1 cellular context compared by ENCODE assay signal in the genomic region with DNA sequence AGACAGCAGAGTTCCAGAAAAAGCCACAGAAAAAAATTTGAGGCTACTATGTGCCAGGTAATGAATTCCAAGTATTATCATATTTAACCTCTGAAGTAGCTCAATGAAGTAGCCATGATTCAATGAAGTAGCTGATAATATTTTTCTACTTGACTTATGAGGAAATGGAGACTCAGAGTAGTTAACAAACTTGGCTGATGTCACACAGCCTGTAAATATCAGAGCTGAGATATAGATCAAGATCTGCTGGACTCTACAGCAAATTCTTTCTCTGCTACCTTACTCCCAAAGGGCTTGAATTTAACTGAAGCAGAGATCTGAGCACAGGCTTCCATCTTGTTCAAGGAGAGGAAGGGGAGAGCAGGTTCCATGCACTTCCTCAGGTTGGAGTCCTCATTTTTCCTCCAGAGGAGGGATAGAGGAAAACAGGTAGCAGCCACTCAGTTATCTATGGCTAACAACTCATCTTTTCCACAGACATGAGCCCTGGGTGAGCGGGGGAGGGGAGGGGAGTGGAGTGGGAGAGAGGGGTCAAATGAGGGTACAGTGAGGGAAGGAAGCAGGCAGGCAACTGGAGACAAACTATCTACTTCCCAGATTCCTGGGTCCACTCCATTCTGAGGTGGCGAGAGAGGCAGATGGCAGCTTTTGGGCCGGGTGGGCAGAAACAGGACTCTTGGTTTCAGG.
TF ChIP-seq lines count a peak whose summit lies in the region.

No MANE protein-coding gene starts in this region.

TF ChIP-seq in neural cell, 6 proteins besides CTCF, POLR2A, EP300 and RAD21 (continued from another document):
- TF ChIP-seq EZH2 (IDR thresholded peaks at IDR 0.05; ENCODE audit: borderline replicate concordance, insufficient read depth, low read length, poor library complexity, severe bottlenecking), result no peak
- no peak for TF ChIP-seq SMC3 (conservative IDR thresholded peaks at IDR 0.05; ENCODE audit: poor library complexity)
- TF ChIP-seq, protein P1, sequence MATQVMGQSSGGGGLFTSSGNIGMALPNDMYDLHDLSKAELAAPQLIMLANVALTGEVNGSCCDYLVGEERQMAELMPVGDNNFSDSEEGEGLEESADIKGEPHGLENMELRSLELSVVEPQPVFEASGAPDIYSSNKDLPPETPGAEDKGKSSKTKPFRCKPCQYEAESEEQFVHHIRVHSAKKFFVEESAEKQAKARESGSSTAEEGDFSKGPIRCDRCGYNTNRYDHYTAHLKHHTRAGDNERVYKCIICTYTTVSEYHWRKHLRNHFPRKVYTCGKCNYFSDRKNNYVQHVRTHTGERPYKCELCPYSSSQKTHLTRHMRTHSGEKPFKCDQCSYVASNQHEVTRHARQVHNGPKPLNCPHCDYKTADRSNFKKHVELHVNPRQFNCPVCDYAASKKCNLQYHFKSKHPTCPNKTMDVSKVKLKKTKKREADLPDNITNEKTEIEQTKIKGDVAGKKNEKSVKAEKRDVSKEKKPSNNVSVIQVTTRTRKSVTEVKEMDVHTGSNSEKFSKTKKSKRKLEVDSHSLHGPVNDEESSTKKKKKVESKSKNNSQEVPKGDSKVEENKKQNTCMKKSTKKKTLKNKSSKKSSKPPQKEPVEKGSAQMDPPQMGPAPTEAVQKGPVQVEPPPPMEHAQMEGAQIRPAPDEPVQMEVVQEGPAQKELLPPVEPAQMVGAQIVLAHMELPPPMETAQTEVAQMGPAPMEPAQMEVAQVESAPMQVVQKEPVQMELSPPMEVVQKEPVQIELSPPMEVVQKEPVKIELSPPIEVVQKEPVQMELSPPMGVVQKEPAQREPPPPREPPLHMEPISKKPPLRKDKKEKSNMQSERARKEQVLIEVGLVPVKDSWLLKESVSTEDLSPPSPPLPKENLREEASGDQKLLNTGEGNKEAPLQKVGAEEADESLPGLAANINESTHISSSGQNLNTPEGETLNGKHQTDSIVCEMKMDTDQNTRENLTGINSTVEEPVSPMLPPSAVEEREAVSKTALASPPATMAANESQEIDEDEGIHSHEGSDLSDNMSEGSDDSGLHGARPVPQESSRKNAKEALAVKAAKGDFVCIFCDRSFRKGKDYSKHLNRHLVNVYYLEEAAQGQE (IDR thresholded peaks at IDR 0.05; ENCODE audit: borderline replicate concordance), result no peak
- TF ChIP-seq TAF1 (IDR thresholded peaks at IDR 0.05; ENCODE audit: low read depth), result no peak
